ENCODE assay signal across 3 cellular contexts in the genomic region with DNA sequence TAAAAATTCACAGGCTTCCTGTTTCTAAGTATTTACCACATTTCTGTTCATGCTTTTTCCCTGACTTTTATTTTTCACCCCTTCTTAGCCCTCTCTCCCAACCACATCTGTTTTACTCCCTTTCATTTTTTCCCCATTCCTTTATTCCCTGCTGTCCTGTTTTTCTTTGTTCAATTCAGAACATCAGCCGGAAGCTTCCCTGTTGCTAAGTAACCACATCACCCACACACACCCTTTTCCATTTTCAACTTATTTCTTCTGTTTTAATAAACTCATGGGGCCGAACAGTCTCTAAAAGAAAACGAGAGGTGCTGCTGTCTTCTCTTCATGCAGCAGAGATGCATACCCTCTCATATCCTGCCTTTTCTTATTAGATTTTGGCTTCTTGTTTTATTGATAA.
TF ChIP-seq lines count a peak whose summit lies in the region.

No MANE protein-coding gene starts in this region.

TF ChIP-seq in IMR-90, 13 proteins besides CTCF, POLR2A, EP300 and RAD21:
- TF ChIP-seq, protein P1, sequence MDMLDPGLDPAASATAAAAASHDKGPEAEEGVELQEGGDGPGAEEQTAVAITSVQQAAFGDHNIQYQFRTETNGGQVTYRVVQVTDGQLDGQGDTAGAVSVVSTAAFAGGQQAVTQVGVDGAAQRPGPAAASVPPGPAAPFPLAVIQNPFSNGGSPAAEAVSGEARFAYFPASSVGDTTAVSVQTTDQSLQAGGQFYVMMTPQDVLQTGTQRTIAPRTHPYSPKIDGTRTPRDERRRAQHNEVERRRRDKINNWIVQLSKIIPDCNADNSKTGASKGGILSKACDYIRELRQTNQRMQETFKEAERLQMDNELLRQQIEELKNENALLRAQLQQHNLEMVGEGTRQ (IDR thresholded peaks at IDR 0.05; ENCODE audit: low read depth, low read length) = no peak
- TF ChIP-seq MAZ (IDR thresholded peaks at IDR 0.05; ENCODE audit: borderline replicate concordance, low read depth, low read length) (no peak), BHLHE40 (IDR thresholded peaks at IDR 0.05; ENCODE audit: low read depth, low read length) (no peak), CHD1 (IDR thresholded peaks at IDR 0.05; ENCODE audit: low read depth, low read length) (no peak), MAFK (IDR thresholded peaks at IDR 0.05; ENCODE audit: low read depth, low read length) (no peak), RFX5 (IDR thresholded peaks at IDR 0.05; ENCODE audit: low read depth, low read length) (no peak), MXI1 (IDR thresholded peaks at IDR 0.05; ENCODE audit: borderline replicate concordance, low read depth, low read length) (no peak), NFE2L2 (IDR thresholded peaks at IDR 0.05; ENCODE audit: low read depth, low read length) (no peak), SMC3 (IDR thresholded peaks at IDR 0.05; ENCODE audit: low read depth, low read length) (no peak), FOS (IDR thresholded peaks at IDR 0.05; ENCODE audit: low read depth, low read length) (no peak), CEBPB (IDR thresholded peaks at IDR 0.05; ENCODE audit: low read depth, low read length) (no peak), RCOR1 (IDR thresholded peaks at IDR 0.05; ENCODE audit: insufficient replicate concordance, low read length) (no peak)
- TF ChIP-seq, protein P2, sequence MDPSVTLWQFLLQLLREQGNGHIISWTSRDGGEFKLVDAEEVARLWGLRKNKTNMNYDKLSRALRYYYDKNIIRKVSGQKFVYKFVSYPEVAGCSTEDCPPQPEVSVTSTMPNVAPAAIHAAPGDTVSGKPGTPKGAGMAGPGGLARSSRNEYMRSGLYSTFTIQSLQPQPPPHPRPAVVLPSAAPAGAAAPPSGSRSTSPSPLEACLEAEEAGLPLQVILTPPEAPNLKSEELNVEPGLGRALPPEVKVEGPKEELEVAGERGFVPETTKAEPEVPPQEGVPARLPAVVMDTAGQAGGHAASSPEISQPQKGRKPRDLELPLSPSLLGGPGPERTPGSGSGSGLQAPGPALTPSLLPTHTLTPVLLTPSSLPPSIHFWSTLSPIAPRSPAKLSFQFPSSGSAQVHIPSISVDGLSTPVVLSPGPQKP (IDR thresholded peaks at IDR 0.05; ENCODE audit: borderline replicate concordance, low read depth, low read length) = no peak
TF ChIP-seq in IMR-90: peak in this region for 0.

TF ChIP-seq in GM12878, 131 proteins besides CTCF, POLR2A, EP300 and RAD21:
- TF ChIP-seq, protein P3, sequence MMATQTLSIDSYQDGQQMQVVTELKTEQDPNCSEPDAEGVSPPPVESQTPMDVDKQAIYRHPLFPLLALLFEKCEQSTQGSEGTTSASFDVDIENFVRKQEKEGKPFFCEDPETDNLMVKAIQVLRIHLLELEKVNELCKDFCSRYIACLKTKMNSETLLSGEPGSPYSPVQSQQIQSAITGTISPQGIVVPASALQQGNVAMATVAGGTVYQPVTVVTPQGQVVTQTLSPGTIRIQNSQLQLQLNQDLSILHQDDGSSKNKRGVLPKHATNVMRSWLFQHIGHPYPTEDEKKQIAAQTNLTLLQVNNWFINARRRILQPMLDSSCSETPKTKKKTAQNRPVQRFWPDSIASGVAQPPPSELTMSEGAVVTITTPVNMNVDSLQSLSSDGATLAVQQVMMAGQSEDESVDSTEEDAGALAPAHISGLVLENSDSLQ (IDR thresholded peaks at IDR 0.05) = no peak
- TF ChIP-seq SPI1 (IDR thresholded peaks at IDR 0.05; ENCODE audit: borderline replicate concordance, insufficient read depth, low read depth, low read length) = no peak
- TF ChIP-seq, protein P4, sequence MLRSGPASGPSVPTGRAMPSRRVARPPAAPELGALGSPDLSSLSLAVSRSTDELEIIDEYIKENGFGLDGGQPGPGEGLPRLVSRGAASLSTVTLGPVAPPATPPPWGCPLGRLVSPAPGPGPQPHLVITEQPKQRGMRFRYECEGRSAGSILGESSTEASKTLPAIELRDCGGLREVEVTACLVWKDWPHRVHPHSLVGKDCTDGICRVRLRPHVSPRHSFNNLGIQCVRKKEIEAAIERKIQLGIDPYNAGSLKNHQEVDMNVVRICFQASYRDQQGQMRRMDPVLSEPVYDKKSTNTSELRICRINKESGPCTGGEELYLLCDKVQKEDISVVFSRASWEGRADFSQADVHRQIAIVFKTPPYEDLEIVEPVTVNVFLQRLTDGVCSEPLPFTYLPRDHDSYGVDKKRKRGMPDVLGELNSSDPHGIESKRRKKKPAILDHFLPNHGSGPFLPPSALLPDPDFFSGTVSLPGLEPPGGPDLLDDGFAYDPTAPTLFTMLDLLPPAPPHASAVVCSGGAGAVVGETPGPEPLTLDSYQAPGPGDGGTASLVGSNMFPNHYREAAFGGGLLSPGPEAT (IDR thresholded peaks at IDR 0.05; ENCODE audit: low read depth) = 0 out of 2 replicates have a peak, but pooled peaks have one; percentile 16

TF ChIP-seq in neural cell, 6 proteins besides CTCF, POLR2A, EP300 and RAD21:
- TF ChIP-seq MXI1 (conservative IDR thresholded peaks at IDR 0.05; ENCODE audit: poor library complexity, severe bottlenecking) (no peak), EZH2 (IDR thresholded peaks at IDR 0.05; ENCODE audit: borderline replicate concordance, insufficient read depth, low read length, poor library complexity, severe bottlenecking) (no peak)
- TF ChIP-seq, protein P5, sequence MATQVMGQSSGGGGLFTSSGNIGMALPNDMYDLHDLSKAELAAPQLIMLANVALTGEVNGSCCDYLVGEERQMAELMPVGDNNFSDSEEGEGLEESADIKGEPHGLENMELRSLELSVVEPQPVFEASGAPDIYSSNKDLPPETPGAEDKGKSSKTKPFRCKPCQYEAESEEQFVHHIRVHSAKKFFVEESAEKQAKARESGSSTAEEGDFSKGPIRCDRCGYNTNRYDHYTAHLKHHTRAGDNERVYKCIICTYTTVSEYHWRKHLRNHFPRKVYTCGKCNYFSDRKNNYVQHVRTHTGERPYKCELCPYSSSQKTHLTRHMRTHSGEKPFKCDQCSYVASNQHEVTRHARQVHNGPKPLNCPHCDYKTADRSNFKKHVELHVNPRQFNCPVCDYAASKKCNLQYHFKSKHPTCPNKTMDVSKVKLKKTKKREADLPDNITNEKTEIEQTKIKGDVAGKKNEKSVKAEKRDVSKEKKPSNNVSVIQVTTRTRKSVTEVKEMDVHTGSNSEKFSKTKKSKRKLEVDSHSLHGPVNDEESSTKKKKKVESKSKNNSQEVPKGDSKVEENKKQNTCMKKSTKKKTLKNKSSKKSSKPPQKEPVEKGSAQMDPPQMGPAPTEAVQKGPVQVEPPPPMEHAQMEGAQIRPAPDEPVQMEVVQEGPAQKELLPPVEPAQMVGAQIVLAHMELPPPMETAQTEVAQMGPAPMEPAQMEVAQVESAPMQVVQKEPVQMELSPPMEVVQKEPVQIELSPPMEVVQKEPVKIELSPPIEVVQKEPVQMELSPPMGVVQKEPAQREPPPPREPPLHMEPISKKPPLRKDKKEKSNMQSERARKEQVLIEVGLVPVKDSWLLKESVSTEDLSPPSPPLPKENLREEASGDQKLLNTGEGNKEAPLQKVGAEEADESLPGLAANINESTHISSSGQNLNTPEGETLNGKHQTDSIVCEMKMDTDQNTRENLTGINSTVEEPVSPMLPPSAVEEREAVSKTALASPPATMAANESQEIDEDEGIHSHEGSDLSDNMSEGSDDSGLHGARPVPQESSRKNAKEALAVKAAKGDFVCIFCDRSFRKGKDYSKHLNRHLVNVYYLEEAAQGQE (IDR thresholded peaks at IDR 0.05; ENCODE audit: borderline replicate concordance) = no peak
